ENCODE assay signal across 19 cellular contexts in the genomic region with DNA sequence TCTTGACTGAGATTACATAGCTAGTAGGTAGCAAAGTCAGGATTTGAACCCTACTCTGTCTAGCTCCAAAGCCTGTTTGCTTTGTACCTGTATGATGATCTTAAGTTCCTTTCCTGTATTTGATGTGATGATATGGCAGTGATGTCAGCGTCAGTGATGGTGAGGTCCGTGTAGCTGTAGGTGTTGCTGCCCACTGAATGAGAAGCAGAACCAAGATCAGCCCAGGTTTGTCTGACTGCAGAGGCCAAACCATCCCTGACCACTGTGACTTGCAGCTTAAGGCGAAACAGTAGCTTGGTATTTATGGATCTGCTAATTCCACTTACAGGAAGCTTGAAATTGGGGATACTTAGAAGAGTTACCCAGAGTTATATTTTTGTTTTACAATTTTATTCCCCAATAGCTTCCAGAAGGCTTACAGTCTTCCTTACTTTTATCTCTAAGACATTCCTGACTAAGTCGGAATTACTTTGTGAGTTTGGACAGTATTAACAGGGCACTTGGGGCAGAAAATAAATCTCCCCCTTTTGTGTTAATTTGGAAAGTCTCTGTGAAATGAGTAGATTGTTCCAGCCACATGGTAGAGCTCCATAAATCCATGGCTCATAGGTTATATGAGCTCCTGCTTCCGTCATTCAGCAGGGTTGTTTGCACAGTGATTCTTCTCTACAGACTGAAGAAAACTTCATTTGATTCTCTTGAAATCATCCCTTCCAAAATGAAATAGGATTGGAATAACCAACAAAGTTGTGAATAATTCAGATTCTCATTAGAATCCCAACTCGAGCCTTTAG.
"Had no signal": no experiment of that assay in that cellular context is flagged by ENCODE, and none has a peak within 500 bp of the region (broad histone marks: within the 10 kb centered on the region; RNA-seq: fewer than 3 reads in every experiment).

No MANE protein-coding gene starts in this region.

- H3K27ac ChIP-seq: body of pancreas, ovary, right lobe of liver, thoracic aorta had no signal

- H3K27me3 ChIP-seq: body of pancreas, dorsolateral prefrontal cortex, ovary, right lobe of liver had no signal

- H3K36me3 Mint-ChIP-seq: activated naive CD8-positive, alpha-beta T cell treated with anti-CD3 and anti-CD28 coated beads for 36 hours had no signal

- H3K9me3 Mint-ChIP-seq: activated B cell treated with CpG ODN at 0.5 μM for 24 hours; activated CD4-positive, alpha-beta memory T cell treated with anti-CD3 and anti-CD28 coated beads, Interleukin-2, amount 10 ng/mL, durations not matched to agents 7 days and 5 days; activated naive CD8-positive, alpha-beta T cell treated with anti-CD3 and anti-CD28 coated beads for 36 hours; activated T-helper 17 cell treated with anti-CD3 and anti-CD28 coated beads, Interleukin-2, amount 50 U/mL, for 72 hours; stimulated activated naive B cell treated with anti-CD40 and anti-IgM and Interleukin-4, amounts not matched to agents 10 μg/mL and 1 μg/mL and 100 μg/mL, for 72 hours; T-cell had no signal

- H3K4me1 Mint-ChIP-seq: activated CD4-positive, alpha-beta memory T cell treated with anti-CD3 and anti-CD28 coated beads, Interleukin-2, amount 10 ng/mL, durations not matched to agents 7 days and 5 days; activated T-helper 17 cell treated with anti-CD3 and anti-CD28 coated beads, Interleukin-2, amount 50 U/mL, for 72 hours had no signal

- H3K4me3 Mint-ChIP-seq: activated B cell treated with CpG ODN at 0.5 μM for 24 hours; activated CD4-positive, alpha-beta memory T cell treated with anti-CD3 and anti-CD28 coated beads, Interleukin-2, amount 10 ng/mL, durations not matched to agents 7 days and 5 days; activated CD8-positive, alpha-beta memory T cell treated with anti-CD3 and anti-CD28 coated beads, Interleukin-2, amount 10 ng/mL, durations not matched to agents 7 days and 5 days; activated naive CD8-positive, alpha-beta T cell treated with anti-CD3 and anti-CD28 coated beads for 36 hours; activated T-helper 17 cell treated with anti-CD3 and anti-CD28 coated beads, Interleukin-2, amount 50 U/mL, for 72 hours; naive thymus-derived CD4-positive, alpha-beta T cell; stimulated activated naive B cell treated with anti-CD40 and anti-IgM and Interleukin-4, amounts not matched to agents 10 μg/mL and 1 μg/mL and 100 μg/mL, for 72 hours; T-cell had no signal

- H3K4me1 ChIP-seq: body of pancreas had no signal

- ATAC-seq: activated CD8-positive, alpha-beta memory T cell treated with anti-CD3 and anti-CD28 coated beads, Interleukin-2, amount 10 ng/mL, durations not matched to agents 7 days and 5 days; activated T-helper 17 cell treated with anti-CD3 and anti-CD28 coated beads, Interleukin-2, amount 50 U/mL, for 72 hours; body of pancreas; naive thymus-derived CD4-positive, alpha-beta T cell; stimulated activated naive B cell treated with anti-CD40 and anti-IgM and Interleukin-4, amounts not matched to agents 10 μg/mL and 1 μg/mL and 100 μg/mL, for 72 hours; T-cell had no signal

- DNase-seq: activated B cell treated with CpG ODN at 0.5 μM for 24 hours; activated CD4-positive, alpha-beta memory T cell treated with anti-CD3 and anti-CD28 coated beads, Interleukin-2, amount 10 ng/mL, durations not matched to agents 7 days and 5 days; activated CD4-positive, alpha-beta T cell treated with anti-CD3 and anti-CD28 coated beads for 4 hours; activated CD8-positive, alpha-beta memory T cell treated with anti-CD3 and anti-CD28 coated beads, Interleukin-2, amount 10 ng/mL, durations not matched to agents 7 days and 5 days; activated naive CD4-positive, alpha-beta T cell; activated naive CD8-positive, alpha-beta T cell treated with anti-CD3 and anti-CD28 coated beads for 36 hours; body of pancreas; dorsolateral prefrontal cortex; kidney; mesenchymal stem cell; naive thymus-derived CD4-positive, alpha-beta T cell; ovary; right lobe of liver; stimulated activated CD4-positive, alpha-beta T cell treated with anti-CD3 and anti-CD28 coated beads, Interleukin-4, amount 100 ng/mL, for 4 hours; stimulated activated naive B cell treated with anti-CD40 and anti-IgM and Interleukin-4, amounts not matched to agents 10 μg/mL and 1 μg/mL and 100 μg/mL, for 72 hours; T-cell had no signal

- H3K9me3 ChIP-seq: body of pancreas, ovary, right lobe of liver, thoracic aorta had no signal

- H3K36me3 ChIP-seq: ovary, right lobe of liver, thoracic aorta had no signal

- H3K4me3 ChIP-seq: body of pancreas, dorsolateral prefrontal cortex, ovary, right lobe of liver, thoracic aorta had no signal

- FAIRE-seq: colon, kidney had no signal

- H3K27me3 Mint-ChIP-seq: activated B cell treated with CpG ODN at 0.5 μM for 24 hours; activated CD4-positive, alpha-beta memory T cell treated with anti-CD3 and anti-CD28 coated beads, Interleukin-2, amount 10 ng/mL, durations not matched to agents 7 days and 5 days; activated CD8-positive, alpha-beta memory T cell treated with anti-CD3 and anti-CD28 coated beads, Interleukin-2, amount 10 ng/mL, durations not matched to agents 7 days and 5 days; activated naive CD8-positive, alpha-beta T cell treated with anti-CD3 and anti-CD28 coated beads for 36 hours; activated T-helper 17 cell treated with anti-CD3 and anti-CD28 coated beads, Interleukin-2, amount 50 U/mL, for 72 hours; naive thymus-derived CD4-positive, alpha-beta T cell; stimulated activated naive B cell treated with anti-CD40 and anti-IgM and Interleukin-4, amounts not matched to agents 10 μg/mL and 1 μg/mL and 100 μg/mL, for 72 hours; T-cell had no signal
